In genomic region chr14:89507926-89508460, GRCh38 we compare ENCODE assay signal across 12 cellular contexts.
DNase-seq lines count a peak whose midpoint lies in the region; ATAC-seq, FAIRE-seq and TF ChIP-seq lines count a peak whose summit lies in the region.
"Had no signal": no experiment of that assay in that cellular context is flagged by ENCODE, and none has a peak within 500 bp of the region (broad histone marks: within the 10 kb centered on the region; RNA-seq: fewer than 3 reads in every experiment).

No MANE protein-coding gene starts in this region.

- H3K4me3 Mint-ChIP-seq in Calu3 (ENCODE audit: low read depth, unreplicated experiment) (no peak overlapping the region), natural killer cell (no peak overlapping the region)

- intact Hi-C loops in Calu3 (cut with micrococcal nuclease; ENCODE audit: unreplicated experiment), result loop anchor here (5.0 to 10.0 kb wide), 2 partner anchors 407 to 466 kb away; no protein-coding TSS in a partner anchor
- intact Hi-C loops in natural killer cell (cut with micrococcal nuclease), result no loop called here
- intact Hi-C loops in lower leg skin (cut with DNase I; ENCODE audit: low total_unique reads), result no loop called here

- no peak for ATAC-seq in natural killer cell
- ATAC-seq in GM21367 (IDR thresholded peaks at IDR 0.05; ENCODE audit: unreplicated experiment), result no peak

- no peak for FAIRE-seq in bronchial epithelial cell (lab: Jason Lieb, UNC)

- CTCF ChIA-PET in Calu3 (lab: Charles Lee), result no interaction called here

- H3K27ac Mint-ChIP-seq in Calu3 (ENCODE audit: unreplicated experiment) (no peak overlapping the region), natural killer cell (peak overlapping the region; percentile 97)

- BruUV-seq in Calu3 (replicated peaks; lab: Mats Ljungman, UMichigan), result no TSS peak

- DNase-seq in Calu3, result peak; percentile 28
- DNase-seq in NCI-H460 (ENCODE audit: extremely low read depth, low read depth), result peak; percentile 38
- peak; percentile 70 for DNase-seq in bronchial epithelial cell (ENCODE audit: low read depth)
- DNase-seq in natural killer cell, result no peak
- DNase-seq in stimulated activated naive CD4-positive, alpha-beta T cell treated with Interleukin-2 at 50 U/mL for 16 hours (lab: John Stamatoyannopoulos, UW), result no peak
- no peak for DNase-seq in NCI-H774 (lab: John Stamatoyannopoulos, UW)
- DNase-seq in lower leg skin (ENCODE audit: low spot score in 2 of 2), result no peak
- DNase-seq: activated gamma-delta T cell, erythroblast, GF-D8, NCI-H2227 treated with DMSO at 0.1 percent for 48 hours had no signal

- WGBS in lower leg skin, 2 donors, result 68 to 70% methylated on average over 7 of the region's 7 CpGs

- no peaks in the 10 kb centered on the region for H3K36me3 Mint-ChIP-seq in Calu3 (ENCODE audit: insufficient read depth, unreplicated experiment)
- H3K36me3 Mint-ChIP-seq in natural killer cell, result no peaks in the 10 kb centered on the region

- H3K9me3 Mint-ChIP-seq in Calu3 (ENCODE audit: low read depth, unreplicated experiment) (peaks cover 3% of the 10 kb centered on the region), natural killer cell (peaks cover 0 to 3% of the 10 kb centered on the region in 2 donors)

- H3K27me3 Mint-ChIP-seq in Calu3 (ENCODE audit: unreplicated experiment) (no peaks in the 10 kb centered on the region), natural killer cell (ENCODE audit: low read depth in 2 of 2) (no peaks in the 10 kb centered on the region)

- TF ChIP-seq CTCF in Calu3 (IDR thresholded peaks at IDR 0.05; ENCODE audit: unreplicated experiment) (no peak), bronchial epithelial cell (IDR thresholded peaks at IDR 0.05; ENCODE audit: insufficient read depth, low read length, severe bottlenecking) (no peak), natural killer cell (IDR thresholded peaks at IDR 0.05) (no peak), lower leg skin (IDR thresholded peaks at IDR 0.05) (no peak)

- H3K4me3 ChIP-seq in bronchial epithelial cell (ENCODE audit: low read depth, low read length) (no peak overlapping the region), lower leg skin (ENCODE audit: low read depth, poor library complexity, severe bottlenecking) (no peak overlapping the region)

- H3K4me1 Mint-ChIP-seq in Calu3 (ENCODE audit: low read depth, unreplicated experiment) (peaks cover 22% of the 10 kb centered on the region), natural killer cell (peaks cover 74 to 75% of the 10 kb centered on the region in 2 donors)

- H3K36me3 ChIP-seq in bronchial epithelial cell (ENCODE audit: control insufficient read depth, insufficient read depth, low read length), result no peaks in the 10 kb centered on the region

- H3K27me3 ChIP-seq in bronchial epithelial cell (ENCODE audit: control insufficient read depth, insufficient read depth, low read length), result no peaks in the 10 kb centered on the region

- no peak for TF ChIP-seq POLR2A in lower leg skin (IDR thresholded peaks at IDR 0.05)

Comparison
In these comparisons a context has a peak if more than half of its experiments do, and no peak if none do; other contexts are left out.
1. DNase-seq: peak in Calu3 (single experiment), NCI-H460 (single experiment) and bronchial epithelial cell (single experiment); none in natural killer cell (single experiment), stimulated activated naive CD4-positive, alpha-beta T cell treated with Interleukin-2 at 50 U/mL for 16 hours (single experiment), NCI-H774 (single experiment) and lower leg skin (0 of 2).